ENCODE assay signal across 1 cellular context in genomic region chr6:157274116-157274470, GRCh38.
A peak's percentile ranks its signal among the peaks of the same experiment; 100 is the strongest.
TF ChIP-seq lines count a peak whose summit lies in the region.

No MANE protein-coding gene starts in this region.

TF ChIP-seq in HEK293, 187 proteins besides CTCF, POLR2A, EP300 and RAD21 (continued from another document):
- TF ChIP-seq, protein P1, sequence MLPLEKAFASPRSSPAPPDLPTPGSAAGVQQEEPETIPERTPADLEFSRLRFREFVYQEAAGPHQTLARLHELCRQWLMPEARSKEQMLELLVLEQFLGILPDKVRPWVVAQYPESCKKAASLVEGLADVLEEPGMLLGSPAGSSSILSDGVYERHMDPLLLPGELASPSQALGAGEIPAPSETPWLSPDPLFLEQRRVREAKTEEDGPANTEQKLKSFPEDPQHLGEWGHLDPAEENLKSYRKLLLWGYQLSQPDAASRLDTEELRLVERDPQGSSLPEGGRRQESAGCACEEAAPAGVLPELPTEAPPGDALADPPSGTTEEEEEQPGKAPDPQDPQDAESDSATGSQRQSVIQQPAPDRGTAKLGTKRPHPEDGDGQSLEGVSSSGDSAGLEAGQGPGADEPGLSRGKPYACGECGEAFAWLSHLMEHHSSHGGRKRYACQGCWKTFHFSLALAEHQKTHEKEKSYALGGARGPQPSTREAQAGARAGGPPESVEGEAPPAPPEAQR (tag by site-specific recombination; IDR thresholded peaks at IDR 0.05), result no peak
- TF ChIP-seq ZBTB20 (tag by site-specific recombination; IDR thresholded peaks at IDR 0.05) (peak; percentile 14; the same call in 1 of the 2 replicates), ZNF549 (tag by site-specific recombination; IDR thresholded peaks at IDR 0.05) (no peak), ZNF274 (IDR thresholded peaks at IDR 0.05; ENCODE audit: low read length) (no peak), ZNF274 (tag by site-specific recombination; IDR thresholded peaks at IDR 0.05; ENCODE audit: borderline replicate concordance) (no peak), ZNF354C (tag by site-specific recombination; IDR thresholded peaks at IDR 0.05; ENCODE audit: borderline replicate concordance, low read depth) (no peak), ZNF423 (tag by site-specific recombination; IDR thresholded peaks at IDR 0.05) (peak; percentile 69; the same call in 1 of the 2 replicates)
